Comparison of ENCODE assay signal across 15 cellular contexts in genomic region chr16:11410382-11411058, GRCh38.
DNase-seq lines count a peak whose midpoint lies in the region; ATAC-seq and TF ChIP-seq lines count a peak whose summit lies in the region.
"Had no signal": no experiment of that assay in that cellular context is flagged by ENCODE, and none has a peak within 500 bp of the region (broad histone marks: within the 10 kb centered on the region; RNA-seq: fewer than 3 reads in every experiment).

No MANE protein-coding gene starts in this region.

- H3K4me1 ChIP-seq in heart left ventricle (peaks cover 0 to 6% (median 0%) of the 10 kb centered on the region in 12 donors), right atrium auricular region (no peaks in the 10 kb centered on the region), aorta (ENCODE audit: control insufficient read depth in 1 of 2, insufficient read depth in 2 of 2, low read length in 2 of 2) (no peaks in the 10 kb centered on the region), MM.1S (ENCODE audit: low read length) (no peaks in the 10 kb centered on the region)
- H3K4me1 ChIP-seq: parathyroid adenoma had no signal

- H3K36me3 ChIP-seq in heart left ventricle = no peaks in the 10 kb centered on the region
- H3K36me3 ChIP-seq in right atrium auricular region = no peaks in the 10 kb centered on the region
- no peaks in the 10 kb centered on the region for H3K36me3 ChIP-seq in aorta (ENCODE audit: control insufficient read depth in 1 of 2, insufficient read depth in 2 of 2, low read length in 1 of 2)
- H3K36me3 ChIP-seq in MM.1S (replicated peaks; ENCODE audit: insufficient read depth, low read length) = no peaks in the 10 kb centered on the region
- H3K36me3 ChIP-seq: brain microvascular endothelial cell, suprapubic skin had no signal

- TF ChIP-seq CTCF in heart left ventricle (IDR thresholded peaks at IDR 0.05) = no peak
- no peak for TF ChIP-seq CTCF in right atrium auricular region (IDR thresholded peaks at IDR 0.05)
- TF ChIP-seq CTCF in foreskin fibroblast (IDR thresholded peaks at IDR 0.05; ENCODE audit: low read depth, low read length) = no peak
- TF ChIP-seq CTCF in MM.1S (IDR thresholded peaks at IDR 0.05; ENCODE audit: low read length) = no peak

- H4K20me1 ChIP-seq in MM.1S (ENCODE audit: insufficient read depth, low read length) = no peaks in the 10 kb centered on the region

- peak overlapping the region in 1 of 12 donors; percentile 38 for H3K27ac ChIP-seq in heart left ventricle
- no peak overlapping the region for H3K27ac ChIP-seq in right atrium auricular region
- H3K27ac ChIP-seq in aorta (ENCODE audit: low read depth in 1 of 2, low read length in 2 of 2) = peak overlapping the region in 1 of 2 donors; percentile 36
- H3K27ac ChIP-seq in MM.1S (ENCODE audit: low read length) = no peak overlapping the region
- H3K27ac ChIP-seq: brain microvascular endothelial cell, parathyroid adenoma, suprapubic skin had no signal

- no peaks in the 10 kb centered on the region for H3K9me2 ChIP-seq in MM.1S (replicated peaks; ENCODE audit: insufficient read depth, low read length)

- H2AFZ ChIP-seq in MM.1S (ENCODE audit: low read length) = no peak overlapping the region
- H2AFZ ChIP-seq: parathyroid adenoma had no signal

- H3K4me2 ChIP-seq in MM.1S (ENCODE audit: low read depth, low read length) = no peak overlapping the region

- H3K9ac ChIP-seq in MM.1S (ENCODE audit: low read length) = no peak overlapping the region
- H3K9ac ChIP-seq: parathyroid adenoma had no signal

- H3K79me2 ChIP-seq in MM.1S (ENCODE audit: low read length) = no peaks in the 10 kb centered on the region
- H3K79me2 ChIP-seq: parathyroid adenoma had no signal

- TF ChIP-seq POLR2A in heart left ventricle (IDR thresholded peaks at IDR 0.05) = no peak
- TF ChIP-seq POLR2A in erythroblast (IDR thresholded peaks at IDR 0.05; ENCODE audit: low read length) = no peak

- H3F3A ChIP-seq in MM.1S (ENCODE audit: insufficient read depth, low read length) = no peaks in the 10 kb centered on the region

- intact Hi-C loops in heart left ventricle (cut with DNase I) (loop anchor here in 1 of 10 donors (5.0 kb wide), 1 partner anchor 232 kb away; no protein-coding TSS in a partner anchor), aorta (cut with DNase I) (loop anchor here (5.0 kb wide), 3 partner anchors 77 to 177 kb away; partner anchors contain the start of gene LITAF (in 1 of the 2))

- H3K4me3 ChIP-seq in heart left ventricle (no peak overlapping the region), right atrium auricular region (no peak overlapping the region), foreskin fibroblast (ENCODE audit: low read depth in 1 of 2, low read length in 2 of 2) (no peak overlapping the region), aorta (ENCODE audit: low read length in 2 of 2) (no peak overlapping the region), MM.1S (ENCODE audit: low read length) (no peak overlapping the region)
- H3K4me3 ChIP-seq: mucosa of descending colon, suprapubic skin had no signal

- H3K27me3 ChIP-seq in heart left ventricle (no peaks in the 10 kb centered on the region), right atrium auricular region (no peaks in the 10 kb centered on the region), aorta (ENCODE audit: control insufficient read depth in 1 of 2, insufficient read depth in 2 of 2, low read length in 1 of 2) (no peaks in the 10 kb centered on the region), MM.1S (replicated peaks; ENCODE audit: insufficient read depth, low read length) (no peaks in the 10 kb centered on the region)
- H3K27me3 ChIP-seq: brain microvascular endothelial cell, suprapubic skin had no signal

- WGBS in heart left ventricle, 4 donors = 82 to 85% (median 84%) methylated on average over 10 to 11 of the region's 11 CpGs
- 34 to 41% methylated on average over 11 of the region's 11 CpGs for WGBS in aorta, 2 donors

- peaks cover 0 to 3% (median 0%) of the 10 kb centered on the region in 12 donors for H3K9me3 ChIP-seq in heart left ventricle
- no peaks in the 10 kb centered on the region for H3K9me3 ChIP-seq in right atrium auricular region
- H3K9me3 ChIP-seq in aorta (ENCODE audit: control insufficient read depth, low read length) = no peaks in the 10 kb centered on the region
- no peaks in the 10 kb centered on the region for H3K9me3 ChIP-seq in MM.1S (replicated peaks; ENCODE audit: insufficient read depth, low read length)
- H3K9me3 ChIP-seq: mucosa of descending colon, suprapubic skin had no signal

- ATAC-seq in heart left ventricle (peak in 3 of 4 donors; percentile 16 to 25 (median 24)), aorta (ENCODE audit: low FRiP score) (peak; percentile 24)
- ATAC-seq: activated CD8-positive, alpha-beta T cell treated with anti-CD3 and anti-CD28 coated beads, Interleukin-2, amount 10 ng/mL, durations not matched to agents 7 days and 5 days; mucosa of descending colon had no signal

- DNase-seq in heart left ventricle = peak in 2 of 5 donors; percentile 41 to 50
- DNase-seq in right atrium auricular region (ENCODE audit: low spot score) = no peak
- DNase-seq in NCI-H69 (lab: John Stamatoyannopoulos, UW) = peak; percentile 88
- peak; percentile 33 to 70 for DNase-seq in foreskin fibroblast
- peak; percentile 85 to 88 for DNase-seq in aorta
- DNase-seq in MM.1S = no peak
- DNase-seq in COLO829 (ENCODE audit: low spot score) = no peak
- DNase-seq in erythroblast (lab: John Stamatoyannopoulos, UW) = no peak
- DNase-seq: activated CD8-positive, alpha-beta T cell treated with anti-CD3 and anti-CD28 coated beads, Interleukin-2, amount 10 ng/mL, durations not matched to agents 7 days and 5 days; brain microvascular endothelial cell; NCI-H1417 treated with DMSO at 0.1 percent for 48 hours; NCI-H774 had no signal

Comparison
In these comparisons a context has a peak if more than half of its experiments do, and no peak if none do; other contexts are left out.
1. DNase-seq: peak in NCI-H69 (single experiment), foreskin fibroblast (2 of 2) and aorta (2 of 2); none in right atrium auricular region (single experiment), MM.1S (single experiment), COLO829 (single experiment) and erythroblast (0 of 2).